8 cellular contexts compared by ENCODE assay signal in genomic region chr19:1668339-1669123, GRCh38. TPM values are rescaled to one million over a fixed set of nuclear protein-coding genes. Genes with fewer than 3 reads are reported as not detected.
DNase-seq lines count a peak whose midpoint lies in the region; ATAC-seq and TF ChIP-seq lines count a peak whose summit lies in the region.

No MANE protein-coding gene starts in this region.

- H3K27me3 ChIP-seq in Loucy (ENCODE audit: insufficient read depth, low read length, poor library complexity, severe bottlenecking) (no peaks in the 10 kb centered on the region), left ventricle myocardium inferior (ENCODE audit: low read depth) (peaks cover 91% of the 10 kb centered on the region)

- H3K27ac ChIP-seq in left ventricle myocardium inferior (replicated peaks) = no peak overlapping the region

- DNase-seq in stimulated activated CD4-positive, alpha-beta T cell treated with anti-CD3 and anti-CD28 coated beads, Interleukin-4, amount 100 ng/mL, for 24 hours = peak; percentile 16
- no peak for DNase-seq in stimulated activated CD4-positive, alpha-beta T cell treated with anti-CD3 and anti-CD28 coated beads, Interleukin-2, amount 100 ng/mL, for 48 hours
- no peak for DNase-seq in activated CD8-positive, alpha-beta memory T cell treated with anti-CD3 and anti-CD28 coated beads, Interleukin-2, amount 50 U/mL, for 4 hours
- DNase-seq in midbrain (lab: John Stamatoyannopoulos, UW) = no peak
- no peak for DNase-seq in DMS153 (lab: John Stamatoyannopoulos, UW)
- no peak for DNase-seq in left ventricle myocardium inferior

- H3K4me1 ChIP-seq in Loucy (ENCODE audit: insufficient read depth, low read length, poor library complexity, severe bottlenecking) = peaks cover 15% of the 10 kb centered on the region
- H3K4me1 ChIP-seq in left ventricle myocardium inferior = peaks cover 18% of the 10 kb centered on the region

- H3K79me2 ChIP-seq in Loucy (ENCODE audit: insufficient read depth, low read length) = no peaks in the 10 kb centered on the region

- TF ChIP-seq CTCF in Loucy (conservative IDR thresholded peaks at IDR 0.05; ENCODE audit: low read length) (no peak), left ventricle myocardium inferior (IDR thresholded peaks at IDR 0.05; ENCODE audit: borderline replicate concordance) (no peak)

- H3K9ac ChIP-seq in Loucy (ENCODE audit: low read depth, low read length, poor library complexity, severe bottlenecking) = no peak overlapping the region

- no peaks in the 10 kb centered on the region for H3F3A ChIP-seq in Loucy (ENCODE audit: low read depth)

- H3K9me3 ChIP-seq in Loucy (ENCODE audit: insufficient read depth, low read depth, low read length) (no peaks in the 10 kb centered on the region), left ventricle myocardium inferior (replicated peaks) (no peaks in the 10 kb centered on the region)

- H3K4me3 ChIP-seq in Loucy (ENCODE audit: low read length, poor library complexity, severe bottlenecking) (no peak overlapping the region), left ventricle myocardium inferior (no peak overlapping the region)

- peak overlapping the region; percentile 37 for H2AFZ ChIP-seq in Loucy (ENCODE audit: low read length)

- H3K9me2 ChIP-seq in Loucy (replicated peaks; ENCODE audit: low read depth, low read length) = no peaks in the 10 kb centered on the region

- ATAC-seq in esophagus mucosa = peak; percentile 33

- H3K4me2 ChIP-seq in Loucy (ENCODE audit: low read depth, low read length, poor library complexity, severe bottlenecking) = no peak overlapping the region

- H3K36me3 ChIP-seq in Loucy (ENCODE audit: insufficient read depth, low read length) = no peaks in the 10 kb centered on the region
- H3K36me3 ChIP-seq in left ventricle myocardium inferior = no peaks in the 10 kb centered on the region

- H4K20me1 ChIP-seq in Loucy (ENCODE audit: insufficient read depth, low read length, poor library complexity, severe bottlenecking) = no peaks in the 10 kb centered on the region

- intact Hi-C loops in left ventricle myocardium inferior (cut with micrococcal nuclease) = no loop called here

RNA-seq across cellular contexts. Expression of gene TCF3, which starts 16.1 kb away (rescaled TPM):
- total RNA-seq in esophagus mucosa = 39.5 TPM
- 18.4 TPM for total RNA-seq in left ventricle myocardium inferior
